Comparison of ENCODE assay signal across 8 cellular contexts in genomic region chr16:8892101-8892575, GRCh38. TPM values are rescaled to one million over a fixed set of nuclear protein-coding genes. Genes with fewer than 3 reads are reported as not detected.
DNase-seq lines count a peak whose midpoint lies in the region; ATAC-seq and TF ChIP-seq lines count a peak whose summit lies in the region.
"Had no signal": no experiment of that assay in that cellular context is flagged by ENCODE, and none has a peak within 500 bp of the region (broad histone marks: within the 10 kb centered on the region; RNA-seq: fewer than 3 reads in every experiment).

No MANE protein-coding gene starts in this region.

- no peak overlapping the region for H2BK12ac ChIP-seq in H9 (ENCODE audit: insufficient read length, low read depth, low read length)

- H3K4me1 ChIP-seq in H9 (ENCODE audit: insufficient read depth, low read length) (no peaks in the 10 kb centered on the region), OCI-LY3 (ENCODE audit: low read length) (peaks cover 23% of the 10 kb centered on the region), prostate gland (replicated peaks) (no peaks in the 10 kb centered on the region)
- no peaks in the 10 kb centered on the region for H3K4me1 ChIP-seq in naive thymus-derived CD4-positive, alpha-beta T cell (ENCODE audit: control insufficient read depth in 2 of 2, insufficient read depth in 2 of 2, low read length in 2 of 2)

- H4K20me1 ChIP-seq in H9 (ENCODE audit: control insufficient read depth, insufficient read depth, insufficient read length): no peaks in the 10 kb centered on the region
- H4K20me1 ChIP-seq in OCI-LY3 (ENCODE audit: insufficient read depth, low read length): peaks cover 31% of the 10 kb centered on the region

- H3K4me2 ChIP-seq in H9 (ENCODE audit: insufficient read depth, insufficient read length, low read length): no peak overlapping the region
- H3K4me2 ChIP-seq in OCI-LY3 (ENCODE audit: low read length): peak overlapping the region; percentile 37

- H3K36me3 ChIP-seq in OCI-LY3 (replicated peaks; ENCODE audit: low read depth, low read length) (peaks cover 54% of the 10 kb centered on the region), prostate gland (peaks cover 16 to 30% of the 10 kb centered on the region in 2 donors)
- H3K36me3 ChIP-seq in naive thymus-derived CD4-positive, alpha-beta T cell (ENCODE audit: control insufficient read depth in 2 of 3, insufficient read depth in 3 of 3, low read length in 3 of 3): peaks cover 16 to 72% (median 19%) of the 10 kb centered on the region in 3 experiments

- H2AK5ac ChIP-seq in H9 (ENCODE audit: insufficient read length, low read length): no peak overlapping the region

- H3K79me1 ChIP-seq in H9 (ENCODE audit: insufficient read depth, low read depth, low read length, poor library complexity, severe bottlenecking): no peaks in the 10 kb centered on the region

- no peaks in the 10 kb centered on the region for H3K9me3 Mint-ChIP-seq in H9
- H3K9me3 Mint-ChIP-seq in naive thymus-derived CD4-positive, alpha-beta T cell: no peaks in the 10 kb centered on the region

- H3K4ac ChIP-seq in H9 (ENCODE audit: low read depth, low read length): no peak overlapping the region

- H3K27ac ChIP-seq in H9 (ENCODE audit: insufficient read length, low read depth, low read length): no peak overlapping the region
- H3K27ac ChIP-seq in OCI-LY3 (ENCODE audit: low read length): peak overlapping the region; percentile 21
- H3K27ac ChIP-seq in prostate gland: peak overlapping the region; percentile 28 to 33
- H3K27ac ChIP-seq in naive thymus-derived CD4-positive, alpha-beta T cell (ENCODE audit: low read depth, low read length): no peak overlapping the region

- H2AFZ ChIP-seq in H9 (ENCODE audit: low read length) (no peak overlapping the region), OCI-LY3 (ENCODE audit: low read depth, low read length) (no peak overlapping the region)

- no peak overlapping the region for H3K14ac ChIP-seq in H9 (ENCODE audit: insufficient read depth, low read length)

- H2BK5ac ChIP-seq in H9 (ENCODE audit: insufficient read length, low read length): no peak overlapping the region

- peaks cover 2 to 3% of the 10 kb centered on the region in 2 experiments for H3K4me1 Mint-ChIP-seq in H9
- peaks cover 0 to 4% (median 0%) of the 10 kb centered on the region in 7 donors for H3K4me1 Mint-ChIP-seq in naive thymus-derived CD4-positive, alpha-beta T cell

- no peak overlapping the region; a peak in 1 of 5 replicates for H3K4me3 Mint-ChIP-seq in H9
- H3K4me3 Mint-ChIP-seq in naive thymus-derived CD4-positive, alpha-beta T cell: no peak overlapping the region

- POLR2A ChIA-PET in naive thymus-derived CD4-positive, alpha-beta T cell (lab: Charles Lee): no interaction called here

- intact Hi-C loops in prostate gland (cut with DNase I) (no loop called here), left ventricle myocardium superior (cut with micrococcal nuclease) (no loop called here)
- intact Hi-C loops in naive thymus-derived CD4-positive, alpha-beta T cell (cut with micrococcal nuclease): loop anchor here in 1 of 2 donors (5.0 kb wide), 1 partner anchor 115 kb away; no protein-coding TSS in a partner anchor

- no peak overlapping the region for H2BK15ac ChIP-seq in H9 (ENCODE audit: low read depth, low read length)

- no peak overlapping the region for H2BK20ac ChIP-seq in H9 (ENCODE audit: low read depth, low read length, poor library complexity, severe bottlenecking)

- CTCF ChIA-PET in naive thymus-derived CD4-positive, alpha-beta T cell (lab: Charles Lee): interaction anchor here (0.6 to 1.1 kb wide), 2 partner anchors 12 to 125 kb away, joined by 3 to 5 read pairs; no protein-coding TSS in a partner anchor

- H3K9ac ChIP-seq in H9 (ENCODE audit: extremely low read depth, insufficient read length, low read length): no peak overlapping the region
- H3K9ac ChIP-seq in OCI-LY3 (ENCODE audit: low read length): no peak overlapping the region

- H3K23me2 ChIP-seq in H9 (ENCODE audit: insufficient read length, low read depth, low read length, poor library complexity, severe bottlenecking): no peaks in the 10 kb centered on the region

- no peak for ATAC-seq in naive thymus-derived CD4-positive, alpha-beta T cell
- no peak for ATAC-seq in left ventricle myocardium superior

- H4K5ac ChIP-seq in H9 (ENCODE audit: insufficient read length, low read depth, low read length): no peak overlapping the region

- TF ChIP-seq CTCF in H9 (conservative IDR thresholded peaks at IDR 0.05): no peak
- no peak for TF ChIP-seq CTCF in OCI-LY3 (IDR thresholded peaks at IDR 0.05; ENCODE audit: low read depth, low read length)
- no peak for TF ChIP-seq CTCF in prostate gland (IDR thresholded peaks at IDR 0.05)

- peak overlapping the region in 2 of 3 experiments; percentile 29 to 92; a peak in 3 of 7 replicates for H3K27ac Mint-ChIP-seq in H9
- peak overlapping the region in 4 of 9 donors; percentile 37 to 86 (median 52) for H3K27ac Mint-ChIP-seq in naive thymus-derived CD4-positive, alpha-beta T cell

- H3K9me3 ChIP-seq in H9 (ENCODE audit: control insufficient read depth, low read depth, low read length) (no peaks in the 10 kb centered on the region), OCI-LY3 (ENCODE audit: insufficient read depth, low read length) (no peaks in the 10 kb centered on the region), prostate gland (no peaks in the 10 kb centered on the region)
- no peaks in the 10 kb centered on the region for H3K9me3 ChIP-seq in naive thymus-derived CD4-positive, alpha-beta T cell (ENCODE audit: control insufficient read depth in 2 of 3, low read length in 3 of 3)

- peaks cover 54 to 86% (median 74%) of the 10 kb centered on the region in 3 experiments; a peak in 6 of 7 replicates for H3K36me3 Mint-ChIP-seq in H9 (ENCODE audit: insufficient read depth in 1 of 3, low read depth in 3 of 3)
- peaks cover 16 to 36% (median 28%) of the 10 kb centered on the region in 5 donors for H3K36me3 Mint-ChIP-seq in naive thymus-derived CD4-positive, alpha-beta T cell

- no peak overlapping the region for H3K4me3 ChIP-seq in OCI-LY3 (ENCODE audit: low read length)
- no peak overlapping the region for H3K4me3 ChIP-seq in prostate gland
- no peak overlapping the region for H3K4me3 ChIP-seq in naive thymus-derived CD4-positive, alpha-beta T cell (ENCODE audit: low read length)

- no peak overlapping the region for H3K18ac ChIP-seq in H9 (ENCODE audit: insufficient read length, low read depth, low read length)

- H4K91ac ChIP-seq in H9 (ENCODE audit: insufficient read length, low read depth, low read length): no peak overlapping the region

- in situ Hi-C loops in GM18951 (cut with MboI; ENCODE audit: low sequenced_read_pairs, unreplicated experiment): no loop called here

- no CpG with 5 or more reads among the region's 16 CpGs for WGBS in H9 (ENCODE audit: extremely low coverage, insufficient read length, low lambda C conversion rate)
- WGBS in prostate gland: 61% methylated on average over 16 of the region's 16 CpGs

- H3K27me3 ChIP-seq in H9 (ENCODE audit: insufficient read depth, low read length) (no peaks in the 10 kb centered on the region), OCI-LY3 (ENCODE audit: low read depth, low read length) (no peaks in the 10 kb centered on the region), prostate gland (replicated peaks; ENCODE audit: insufficient read depth) (no peaks in the 10 kb centered on the region)
- H3K27me3 ChIP-seq in naive thymus-derived CD4-positive, alpha-beta T cell (ENCODE audit: control insufficient read depth in 2 of 2, insufficient read depth in 2 of 2, low read length in 2 of 2): no peaks in the 10 kb centered on the region

- no peak for DNase-seq in H9
- DNase-seq in prostate gland (ENCODE audit: low spot score): no peak
- no peak for DNase-seq in NCI-H1436 (lab: John Stamatoyannopoulos, UW)
- DNase-seq in naive thymus-derived CD4-positive, alpha-beta T cell: no peak
- no peak for DNase-seq in left ventricle myocardium superior

- no peak overlapping the region for H3K56ac ChIP-seq in H9 (ENCODE audit: insufficient read length, low read depth, low read length)

- H3K79me2 ChIP-seq in H9 (ENCODE audit: insufficient read depth, low read length) (no peaks in the 10 kb centered on the region), OCI-LY3 (ENCODE audit: low read length) (no peaks in the 10 kb centered on the region)

- TF ChIP-seq POLR2A in GM18951 (IDR thresholded peaks at IDR 0.05; ENCODE audit: extremely low read depth, insufficient read depth, insufficient read length) (peak; percentile 32), prostate gland (IDR thresholded peaks at IDR 0.05) (no peak)

- no peak overlapping the region for H4K8ac ChIP-seq in H9 (replicated peaks; ENCODE audit: insufficient read length, low read depth, low read length)

- H2BK120ac ChIP-seq in H9 (ENCODE audit: low read depth, low read length, poor library complexity, severe bottlenecking): no peak overlapping the region

- H3K27me3 Mint-ChIP-seq in H9 (ENCODE audit: low read depth): peaks cover 1% of the 10 kb centered on the region; the same call in 1 of the 2 replicates
- H3K27me3 Mint-ChIP-seq in naive thymus-derived CD4-positive, alpha-beta T cell: no peaks in the 10 kb centered on the region

- H3T11ph ChIP-seq in H9 (ENCODE audit: low read length): no peak overlapping the region

- no peak overlapping the region for H3K23ac ChIP-seq in H9 (ENCODE audit: insufficient read length, low read depth, low read length)

RNA-seq across cellular contexts. Expression of gene LITAFD, which starts 10.0 kb away (rescaled TPM):
- not detected in 2 replicates for total RNA-seq in H9 (2021)
- total RNA-seq in prostate gland: 1 to 10 TPM in 1 of 2 donors, not detected in 1; 2.3 TPM
- not detected for total RNA-seq in naive thymus-derived CD4-positive, alpha-beta T cell
- polyA plus RNA-seq in naive thymus-derived CD4-positive, alpha-beta T cell: not detected
- not detected for total RNA-seq in left ventricle myocardium superior
- total RNA-seq: renal cortical epithelial cell had no signal

RNA-seq across cellular contexts. Expression of gene CARHSP1, which starts 23.3 kb away (rescaled TPM):
- total RNA-seq in H9 (2021) (194 and 195 TPM in 2 replicates), prostate gland (100 to 1,000 TPM in 1 of 2 donors, 10 to 100 TPM in 1; 51.0 to 146 TPM), left ventricle myocardium superior (23.8 TPM)
- total RNA-seq in naive thymus-derived CD4-positive, alpha-beta T cell: 100 to 1,000 TPM in 1 of 5 experiments, 10 to 100 TPM in 4; 29.6 to 123 (median 39.9) TPM
- polyA plus RNA-seq in naive thymus-derived CD4-positive, alpha-beta T cell: 10 to 100 TPM; 24.9 to 32.7 TPM

Comparison
In these comparisons a context has a peak if more than half of its experiments do, and no peak if none do; other contexts are left out.
1. H3K27ac ChIP-seq: peak in OCI-LY3 (single experiment) and prostate gland (2 of 2); none in H9 (single experiment) and naive thymus-derived CD4-positive, alpha-beta T cell (single experiment).